In the genomic region with DNA sequence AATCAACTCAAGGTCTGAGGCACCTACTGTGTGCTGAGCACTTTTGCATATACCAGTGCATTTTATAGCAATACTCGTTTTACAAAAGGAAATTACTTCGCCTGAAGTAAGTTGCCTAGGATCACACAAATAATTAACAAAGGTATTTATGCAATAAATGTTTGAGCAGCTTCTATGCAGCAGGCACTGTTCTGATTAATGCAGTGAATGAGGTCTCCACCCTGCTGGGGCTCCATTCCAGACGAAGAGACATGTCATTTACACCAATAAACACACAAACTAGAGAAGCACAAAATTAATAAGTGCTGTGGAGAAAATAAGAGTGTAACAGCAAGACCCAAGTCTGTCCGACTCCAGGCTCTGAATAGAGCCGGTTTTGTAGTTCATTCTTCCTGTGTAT, we compare ENCODE assay signal across 1 cellular context.
TF ChIP-seq lines count a peak whose summit lies in the region.

No MANE protein-coding gene starts in this region.

TF ChIP-seq in HepG2, 621 proteins besides CTCF, POLR2A, EP300 and RAD21 (continued from another document):
- TF ChIP-seq RBFOX2 (IDR thresholded peaks at IDR 0.05; ENCODE audit: low read depth, low read length) (no peak), FOXM1 (CRISPR knock-in tag; IDR thresholded peaks at IDR 0.05) (no peak), ZNF670 (CRISPR knock-in tag; IDR thresholded peaks at IDR 0.05; ENCODE audit: borderline replicate concordance) (0 out of 2 replicates have a peak, but pooled peaks have one; percentile 26), ZBTB20 (CRISPR knock-in tag; IDR thresholded peaks at IDR 0.05; ENCODE audit: borderline replicate concordance, low read depth) (no peak), PCBP1 (IDR thresholded peaks at IDR 0.05; ENCODE audit: borderline replicate concordance, low read depth, low read length) (no peak), ZNF543 (CRISPR knock-in tag; IDR thresholded peaks at IDR 0.05) (no peak)
